Comparison of ENCODE assay signal across 1 cellular context in genomic region chr3:52446631-52447511, GRCh38.
TF ChIP-seq lines count a peak whose summit lies in the region.

No MANE protein-coding gene starts in this region.

TF ChIP-seq in HepG2, 621 proteins besides CTCF, POLR2A, EP300 and RAD21 (continued from another document and continues in another):
- TF ChIP-seq ZNF142 (CRISPR knock-in tag; IDR thresholded peaks at IDR 0.05): no peak
- peak; percentile 97 for TF ChIP-seq STAG1 (CRISPR knock-in tag; IDR thresholded peaks at IDR 0.05)
- peak; percentile 57; the same call in 1 of the 2 replicates for TF ChIP-seq ZNF501 (CRISPR knock-in tag; IDR thresholded peaks at IDR 0.05)
- no peak for TF ChIP-seq RAD51 (IDR thresholded peaks at IDR 0.05; ENCODE audit: borderline replicate concordance)
- TF ChIP-seq ARHGAP35 (CRISPR knock-in tag; IDR thresholded peaks at IDR 0.05; ENCODE audit: borderline replicate concordance): no peak
- no peak for TF ChIP-seq U2AF1 (optimal IDR thresholded peaks at IDR 0.05; ENCODE audit: low read depth, low read length)
- no peak for TF ChIP-seq PITX1 (CRISPR knock-in tag; IDR thresholded peaks at IDR 0.05)
- no peak for TF ChIP-seq ZNF552 (CRISPR knock-in tag; IDR thresholded peaks at IDR 0.05; ENCODE audit: borderline replicate concordance)
- TF ChIP-seq ZNF24 (IDR thresholded peaks at IDR 0.05): 0 out of 2 replicates have a peak, but pooled peaks have one; percentile 13
- no peak for TF ChIP-seq ZNF30 (CRISPR knock-in tag; IDR thresholded peaks at IDR 0.05)
- TF ChIP-seq SATB2 (CRISPR knock-in tag; IDR thresholded peaks at IDR 0.05): no peak
- no peak for TF ChIP-seq IKZF4 (CRISPR knock-in tag; IDR thresholded peaks at IDR 0.05; ENCODE audit: borderline replicate concordance, low read depth, not compliant biosample characterization)
- no peak for TF ChIP-seq TBX3 (IDR thresholded peaks at IDR 0.05; ENCODE audit: borderline replicate concordance)
- peak; percentile 20 to 28; a peak in 2 of 4 replicates for TF ChIP-seq MAFK (conservative IDR thresholded peaks at IDR 0.05 in 1 of 2, IDR thresholded peaks at IDR 0.05 in 1 of 2; ENCODE audit: low read length in 2 of 2)
- TF ChIP-seq CREB1 (IDR thresholded peaks at IDR 0.05): no peak
- TF ChIP-seq CREB1 (CRISPR knock-in tag; IDR thresholded peaks at IDR 0.05): no peak
- peak; percentile 38; the same call in 1 of the 2 replicates for TF ChIP-seq BCL6 (CRISPR knock-in tag; IDR thresholded peaks at IDR 0.05)
- no peak for TF ChIP-seq AFF4 (CRISPR knock-in tag; IDR thresholded peaks at IDR 0.05)
- TF ChIP-seq, protein P1, sequence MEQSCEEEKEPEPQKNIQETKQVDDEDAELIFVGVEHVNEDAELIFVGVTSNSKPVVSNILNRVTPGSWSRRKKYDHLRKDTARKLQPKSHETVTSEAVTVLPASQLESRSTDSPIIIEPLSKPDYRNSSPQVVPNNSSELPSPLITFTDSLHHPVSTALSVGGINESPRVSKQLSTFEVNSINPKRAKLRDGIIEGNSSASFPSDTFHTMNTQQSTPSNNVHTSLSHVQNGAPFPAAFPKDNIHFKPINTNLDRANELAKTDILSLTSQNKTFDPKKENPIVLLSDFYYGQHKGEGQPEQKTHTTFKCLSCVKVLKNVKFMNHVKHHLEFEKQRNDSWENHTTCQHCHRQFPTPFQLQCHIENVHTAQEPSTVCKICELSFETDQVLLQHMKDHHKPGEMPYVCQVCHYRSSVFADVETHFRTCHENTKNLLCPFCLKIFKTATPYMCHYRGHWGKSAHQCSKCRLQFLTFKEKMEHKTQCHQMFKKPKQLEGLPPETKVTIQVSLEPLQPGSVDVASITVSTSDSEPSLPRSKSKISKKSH (CRISPR knock-in tag; IDR thresholded peaks at IDR 0.05; ENCODE audit: borderline replicate concordance): 0 out of 2 replicates have a peak, but pooled peaks have one; percentile 10
- TF ChIP-seq SIX1 (CRISPR knock-in tag; IDR thresholded peaks at IDR 0.05; ENCODE audit: borderline replicate concordance): no peak
- TF ChIP-seq NFIC (IDR thresholded peaks at IDR 0.05; ENCODE audit: low read length): no peak
- no peak; the same call in 1 of the 2 replicates for TF ChIP-seq TFAP4 (IDR thresholded peaks at IDR 0.05; ENCODE audit: borderline replicate concordance, low read depth)
- TF ChIP-seq ZFP1 (CRISPR knock-in tag; IDR thresholded peaks at IDR 0.05): no peak
- peak; percentile 61 for TF ChIP-seq YY1 (IDR thresholded peaks at IDR 0.05; ENCODE audit: insufficient read depth, insufficient replicate concordance, low read depth, low read length)
- TF ChIP-seq ZNF737 (CRISPR knock-in tag; IDR thresholded peaks at IDR 0.05; ENCODE audit: borderline replicate concordance): no peak
- TF ChIP-seq MTA3 (CRISPR knock-in tag; IDR thresholded peaks at IDR 0.05): no peak
- no peak for TF ChIP-seq ZNF615 (CRISPR knock-in tag; IDR thresholded peaks at IDR 0.05; ENCODE audit: borderline replicate concordance)
- peak; percentile 45; the same call in 1 of the 2 replicates for TF ChIP-seq REPIN1 (CRISPR knock-in tag; IDR thresholded peaks at IDR 0.05; ENCODE audit: borderline replicate concordance, low read depth)
- 0 out of 2 replicates have a peak, but pooled peaks have one; percentile 16 for TF ChIP-seq ELF1 (CRISPR knock-in tag; IDR thresholded peaks at IDR 0.05)
- no peak for TF ChIP-seq ZSCAN5A (CRISPR knock-in tag; IDR thresholded peaks at IDR 0.05; ENCODE audit: borderline replicate concordance)
- TF ChIP-seq MXD3 (CRISPR knock-in tag; IDR thresholded peaks at IDR 0.05): 0 out of 2 replicates have a peak, but pooled peaks have one; percentile 38
- TF ChIP-seq ZSCAN9 (CRISPR knock-in tag; IDR thresholded peaks at IDR 0.05; ENCODE audit: borderline replicate concordance): no peak
- TF ChIP-seq, protein P2, sequence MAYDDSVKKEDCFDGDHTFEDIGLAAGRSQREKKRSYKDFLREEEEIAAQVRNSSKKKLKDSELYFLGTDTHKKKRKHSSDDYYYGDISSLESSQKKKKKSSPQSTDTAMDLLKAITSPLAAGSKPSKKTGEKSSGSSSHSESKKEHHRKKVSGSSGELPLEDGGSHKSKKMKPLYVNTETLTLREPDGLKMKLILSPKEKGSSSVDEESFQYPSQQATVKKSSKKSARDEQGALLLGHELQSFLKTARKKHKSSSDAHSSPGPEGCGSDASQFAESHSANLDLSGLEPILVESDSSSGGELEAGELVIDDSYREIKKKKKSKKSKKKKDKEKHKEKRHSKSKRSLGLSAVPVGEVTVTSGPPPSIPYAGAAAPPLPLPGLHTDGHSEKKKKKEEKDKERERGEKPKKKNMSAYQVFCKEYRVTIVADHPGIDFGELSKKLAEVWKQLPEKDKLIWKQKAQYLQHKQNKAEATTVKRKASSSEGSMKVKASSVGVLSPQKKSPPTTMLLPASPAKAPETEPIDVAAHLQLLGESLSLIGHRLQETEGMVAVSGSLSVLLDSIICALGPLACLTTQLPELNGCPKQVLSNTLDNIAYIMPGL (CRISPR knock-in tag; IDR thresholded peaks at IDR 0.05; ENCODE audit: borderline replicate concordance in 1 of 2, low read depth in 1 of 2): peak in 1 of 2 experiments; percentile 68; a peak in 1 of 4 replicates
- no peak for TF ChIP-seq TAF15 (IDR thresholded peaks at IDR 0.05; ENCODE audit: low read depth, low read length, poor library complexity, severe bottlenecking)
- TF ChIP-seq ESRRA (CRISPR knock-in tag; IDR thresholded peaks at IDR 0.05; ENCODE audit: low read depth): 0 out of 2 replicates have a peak, but pooled peaks have one; percentile 51
- no peak for TF ChIP-seq PHF8 (CRISPR knock-in tag; IDR thresholded peaks at IDR 0.05)
- TF ChIP-seq TCF7L2 (IDR thresholded peaks at IDR 0.05; ENCODE audit: low read depth, low read length): no peak
- TF ChIP-seq, protein P3, sequence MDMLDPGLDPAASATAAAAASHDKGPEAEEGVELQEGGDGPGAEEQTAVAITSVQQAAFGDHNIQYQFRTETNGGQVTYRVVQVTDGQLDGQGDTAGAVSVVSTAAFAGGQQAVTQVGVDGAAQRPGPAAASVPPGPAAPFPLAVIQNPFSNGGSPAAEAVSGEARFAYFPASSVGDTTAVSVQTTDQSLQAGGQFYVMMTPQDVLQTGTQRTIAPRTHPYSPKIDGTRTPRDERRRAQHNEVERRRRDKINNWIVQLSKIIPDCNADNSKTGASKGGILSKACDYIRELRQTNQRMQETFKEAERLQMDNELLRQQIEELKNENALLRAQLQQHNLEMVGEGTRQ (IDR thresholded peaks at IDR 0.05; ENCODE audit: low read depth, low read length): no peak
- TF ChIP-seq, protein P3 (CRISPR knock-in tag; IDR thresholded peaks at IDR 0.05; ENCODE audit: borderline replicate concordance): no peak
- TF ChIP-seq SRF (IDR thresholded peaks at IDR 0.05; ENCODE audit: low read depth, low read length): no peak
- TF ChIP-seq ATF2 (CRISPR knock-in tag; IDR thresholded peaks at IDR 0.05): no peak
- TF ChIP-seq SP140L (CRISPR knock-in tag; IDR thresholded peaks at IDR 0.05; ENCODE audit: borderline replicate concordance): no peak
- TF ChIP-seq ZFP90 (CRISPR knock-in tag; IDR thresholded peaks at IDR 0.05; ENCODE audit: borderline replicate concordance): no peak
- TF ChIP-seq NR1H2 (CRISPR knock-in tag; IDR thresholded peaks at IDR 0.05; ENCODE audit: borderline replicate concordance, low read depth): no peak
- TF ChIP-seq RARA (CRISPR knock-in tag; IDR thresholded peaks at IDR 0.05): 0 out of 2 replicates have a peak, but pooled peaks have one; percentile 7
